In genomic region chr4:80486603-80487002, GRCh38 we compare ENCODE assay signal across 18 cellular contexts.
DNase-seq lines count a peak whose midpoint lies in the region; ATAC-seq, FAIRE-seq and TF ChIP-seq lines count a peak whose summit lies in the region.
"Had no signal": no experiment of that assay in that cellular context is flagged by ENCODE, and none has a peak within 500 bp of the region (broad histone marks: within the 10 kb centered on the region; RNA-seq: fewer than 3 reads in every experiment).

No MANE protein-coding gene starts in this region.

- peaks cover 25% of the 10 kb centered on the region for H3K4me1 Mint-ChIP-seq in nephron progenitor cell

- no peaks in the 10 kb centered on the region for H3K27me3 Mint-ChIP-seq in nephron progenitor cell (ENCODE audit: low read depth, poor library complexity)

- no peak for DNase-seq in D721Med (ENCODE audit: insufficient read length, low spot score)
- no peak for DNase-seq in H1 (ENCODE audit: low read depth in 1 of 2, low spot score in 2 of 2)
- DNase-seq in nephron progenitor cell = no peak
- DNase-seq in stimulated activated CD4-positive, alpha-beta T cell treated with anti-CD3 and anti-CD28 coated beads, Interleukin-4, amount 100 ng/mL, for 1 hour = no peak
- DNase-seq in HK-2 (ENCODE audit: unreplicated experiment) = no peak
- DNase-seq in NCI-H510A (lab: John Stamatoyannopoulos, UW) = no peak
- DNase-seq: 8988T; AML-193; Caco-2; CD8-positive, alpha-beta memory T cell; DMS53; GOT3; IMR-90 had no signal

- POLR2A ChIA-PET in H1 (lab: Charles Lee; ENCODE audit: partially characterized antibody) = no interaction called here

- H3K27ac Mint-ChIP-seq in nephron progenitor cell = peak overlapping the region; percentile 72

- no peak overlapping the region for H3K4me3 Mint-ChIP-seq in nephron progenitor cell
- H3K4me3 Mint-ChIP-seq: CD8-positive, alpha-beta memory T cell had no signal

- no peak overlapping the region for H2BK20ac ChIP-seq in H1 (ENCODE audit: low read length)

- TF ChIP-seq RAD21 in H1 (IDR thresholded peaks at IDR 0.05 in 1 of 2, conservative IDR thresholded peaks at IDR 0.05 in 1 of 2; ENCODE audit: low read depth in 2 of 2, low read length in 2 of 2) = peak; percentile 48 to 60

- H3K4ac ChIP-seq in H1 (replicated peaks; ENCODE audit: insufficient read length, low read depth, low read length) = no peak overlapping the region

- H3K4me2 ChIP-seq in OCI-LY1 (ENCODE audit: low read length) (peak overlapping the region; percentile 7; the same call in 1 of the 2 replicates), H1 (ENCODE audit: insufficient read depth in 1 of 2, low read depth in 2 of 2, low read length in 2 of 2) (no peak overlapping the region)
- H3K4me2 ChIP-seq: BLaER1 had no signal

- H4K91ac ChIP-seq in H1 (replicated peaks; ENCODE audit: insufficient read length, low read length) = no peak overlapping the region

- H2BK15ac ChIP-seq in H1 (ENCODE audit: low read length) = no peak overlapping the region

- no peaks in the 10 kb centered on the region for H3K23me2 ChIP-seq in H1 (ENCODE audit: low read depth, low read length)

- no peak overlapping the region for H3K18ac ChIP-seq in H1 (ENCODE audit: extremely low read depth, low read length)

- TF ChIP-seq CTCF in D721Med (IDR thresholded peaks at IDR 0.05; ENCODE audit: insufficient read depth, missing control alignments) = peak; percentile 15
- TF ChIP-seq CTCF in OCI-LY1 (IDR thresholded peaks at IDR 0.05; ENCODE audit: low read length) = peak; percentile 80
- TF ChIP-seq CTCF in H1 (IDR thresholded peaks at IDR 0.05; ENCODE audit: control extremely low read depth in 1 of 3, insufficient read depth in 1 of 3, low read depth in 1 of 3, low read length in 3 of 3) = peak in 1 of 3 experiments; percentile 3; a peak in 1 of 4 replicates
- no peak for TF ChIP-seq CTCF in nephron progenitor cell (IDR thresholded peaks at IDR 0.05)

- H4K8ac ChIP-seq in H1 (ENCODE audit: extremely low read depth, insufficient read depth, low read length) = no peak overlapping the region

- H3K23ac ChIP-seq in H1 (ENCODE audit: insufficient read length) = no peak overlapping the region

- H2BK12ac ChIP-seq in H1 (ENCODE audit: low read depth, low read length) = no peak overlapping the region

- no peaks in the 10 kb centered on the region for H3K27me3 ChIP-seq in OCI-LY1 (ENCODE audit: insufficient read depth, low read length)
- H3K27me3 ChIP-seq in H1 (replicated peaks in 1 of 4; ENCODE audit: control insufficient read depth in 3 of 4, extremely low read depth in 1 of 4, insufficient read depth in 3 of 4, low read length in 3 of 4) = no peaks in the 10 kb centered on the region
- H3K27me3 ChIP-seq: BLaER1 had no signal

- H3K4me1 ChIP-seq in OCI-LY1 (ENCODE audit: insufficient read depth, low read length, severe bottlenecking) (peaks cover 87% of the 10 kb centered on the region), H1 (replicated peaks in 1 of 4; ENCODE audit: control insufficient read depth in 3 of 4, insufficient read depth in 4 of 4, low read length in 3 of 4) (peaks cover 0 to 8% (median 0%) of the 10 kb centered on the region in 4 experiments; a peak in 3 of 7 replicates)
- H3K4me1 ChIP-seq: Caco-2 had no signal

- H2AK5ac ChIP-seq in H1 (ENCODE audit: low read depth, low read length) = no peak overlapping the region

- no peaks in the 10 kb centered on the region for H3K9me3 Mint-ChIP-seq in nephron progenitor cell

- H2AFZ ChIP-seq in OCI-LY1 (ENCODE audit: low read length) = 0 out of 2 replicates have a peak overlapping the region, but pooled peaks have one; percentile 5
- 0 out of 2 replicates have a peak overlapping the region, but pooled peaks have one; percentile 9 for H2AFZ ChIP-seq in H1 (ENCODE audit: low read length)

- CTCF ChIA-PET in H1 (lab: Charles Lee; ENCODE audit: partially characterized antibody) = interaction anchor here (0.6 kb wide), 1 partner anchor 209 kb away, joined by 3 read pairs; no protein-coding TSS in a partner anchor

- H3K9ac ChIP-seq in OCI-LY1 (ENCODE audit: low read length) (peak overlapping the region; percentile 63), H1 (replicated peaks in 1 of 4; ENCODE audit: extremely low read depth in 1 of 4, low read depth in 3 of 4, low read length in 3 of 4) (no peak overlapping the region)
- H3K9ac ChIP-seq: BLaER1 had no signal

- 69% methylated on average over 3 of the region's 3 CpGs; no CpG with 5 or more reads in 1 of the 2 experiments for WGBS in H1 (ENCODE audit: extremely low coverage in 1 of 2, insufficient coverage in 1 of 2, insufficient read length in 1 of 2, insufficient replicate concordance in 2 of 2, low coverage in 1 of 2, low lambda C conversion rate in 2 of 2, missing lambda C conversion rate in 1 of 2), 2 experiments

- H3K79me1 ChIP-seq in H1 (ENCODE audit: low read depth, low read length) = no peaks in the 10 kb centered on the region

- H3K27ac ChIP-seq in OCI-LY1 (ENCODE audit: low read depth, low read length, poor library complexity, severe bottlenecking) (peak overlapping the region; percentile 93), H1 (ENCODE audit: low read depth, low read length) (no peak overlapping the region)
- H3K27ac ChIP-seq: BLaER1 had no signal

- no peak overlapping the region for H3K14ac ChIP-seq in H1 (ENCODE audit: insufficient read length)

- H3K79me2 ChIP-seq in OCI-LY1 (ENCODE audit: insufficient read depth, low read length) = no peaks in the 10 kb centered on the region
- H3K79me2 ChIP-seq in H1 (ENCODE audit: control insufficient read depth in 1 of 2, insufficient read depth in 2 of 2, low read length in 2 of 2) = no peaks in the 10 kb centered on the region

- H3K36me3 ChIP-seq in OCI-LY1 (ENCODE audit: insufficient read depth, low read length) (no peaks in the 10 kb centered on the region), H1 (ENCODE audit: control insufficient read depth in 2 of 4, insufficient read depth in 4 of 4, low read length in 3 of 4) (no peaks in the 10 kb centered on the region)
- H3K36me3 ChIP-seq: BLaER1, HAP-1 had no signal

- H3K9me3 ChIP-seq in OCI-LY1 (ENCODE audit: low read length) (no peaks in the 10 kb centered on the region), H1 (ENCODE audit: insufficient read depth in 2 of 2, low read depth in 1 of 2, low read length in 1 of 2) (no peaks in the 10 kb centered on the region)
- H3K9me3 ChIP-seq: Caco-2, HAP-1 had no signal

- no peaks in the 10 kb centered on the region for H3K9me2 ChIP-seq in OCI-LY1 (ENCODE audit: low read depth, low read length)

- no peaks in the 10 kb centered on the region for H4K20me1 ChIP-seq in OCI-LY1 (ENCODE audit: insufficient read depth, low read length)
- no peaks in the 10 kb centered on the region for H4K20me1 ChIP-seq in H1 (replicated peaks in 1 of 2; ENCODE audit: control insufficient read depth in 1 of 2, insufficient read depth in 2 of 2, low read length in 2 of 2)
- H4K20me1 ChIP-seq: BLaER1 had no signal

- no peak overlapping the region for H2BK120ac ChIP-seq in H1 (replicated peaks; ENCODE audit: low read depth, low read length)

- no peaks in the 10 kb centered on the region for H3F3A ChIP-seq in OCI-LY1 (ENCODE audit: insufficient read depth, low read length)

- no peak for TF ChIP-seq POLR2A in H1 (IDR thresholded peaks at IDR 0.05; ENCODE audit: control extremely low read depth in 1 of 2, low read depth in 2 of 2, low read length in 2 of 2)

- no peak for TF ChIP-seq EP300 in H1 (IDR thresholded peaks at IDR 0.05; ENCODE audit: borderline replicate concordance in 1 of 2, low read depth in 2 of 2, low read length in 2 of 2)

- H3K4me3 ChIP-seq in OCI-LY1 (ENCODE audit: low read depth, low read length, poor library complexity, severe bottlenecking) (no peak overlapping the region), H1 (ENCODE audit: extremely low read depth in 1 of 4, insufficient read depth in 2 of 4, low read depth in 3 of 4, low read length in 4 of 4) (no peak overlapping the region)
- H3K4me3 ChIP-seq: BLaER1, HAP-1 had no signal

- FAIRE-seq in D721Med (lab: Jason Lieb, UNC) = no peak
- FAIRE-seq in H1 (lab: Jason Lieb, UNC) = no peak
- FAIRE-seq: GM18507 had no signal

- no peak overlapping the region for H2BK5ac ChIP-seq in H1 (ENCODE audit: low read depth, low read length)

- H3K36me3 Mint-ChIP-seq in nephron progenitor cell (ENCODE audit: low read depth) = no peaks in the 10 kb centered on the region

- no peak for ATAC-seq in HG03354 (IDR thresholded peaks at IDR 0.05; ENCODE audit: poor library complexity, severe bottlenecking, unreplicated experiment)

- no peak overlapping the region for H3K56ac ChIP-seq in H1 (replicated peaks; ENCODE audit: insufficient read length, low read depth, low read length)

- no peak overlapping the region for H4K5ac ChIP-seq in H1 (ENCODE audit: insufficient read length, low read depth, low read length)

TF ChIP-seq in H1, 55 proteins besides CTCF, POLR2A, EP300 and RAD21:
- no peak for TF ChIP-seq GTF2F1 (IDR thresholded peaks at IDR 0.05; ENCODE audit: borderline replicate concordance, low read depth, low read length)
- TF ChIP-seq ZNF274 (IDR thresholded peaks at IDR 0.05; ENCODE audit: borderline replicate concordance, extremely low read depth, low read length) = no peak
- TF ChIP-seq SP2 (IDR thresholded peaks at IDR 0.05; ENCODE audit: low read length) = no peak
- TF ChIP-seq NRF1 (IDR thresholded peaks at IDR 0.05; ENCODE audit: low read depth, low read length) = no peak
- TF ChIP-seq CHD1 (IDR thresholded peaks at IDR 0.05; ENCODE audit: low read depth, low read length) = no peak
- TF ChIP-seq CTBP2 (IDR thresholded peaks at IDR 0.05; ENCODE audit: borderline replicate concordance, insufficient read depth, insufficient read length, low read length) = no peak
- TF ChIP-seq RXRA (IDR thresholded peaks at IDR 0.05; ENCODE audit: insufficient read depth, low read depth, low read length) = no peak
- no peak for TF ChIP-seq ASH2L (IDR thresholded peaks at IDR 0.05; ENCODE audit: low read length)
- no peak for TF ChIP-seq EGR1 (IDR thresholded peaks at IDR 0.05; ENCODE audit: borderline replicate concordance, low read depth, low read length)
